22 cellular contexts compared by ENCODE assay signal in genomic region chr10:60230892-60231291, GRCh38.
DNase-seq lines count a peak whose midpoint lies in the region; ATAC-seq and TF ChIP-seq lines count a peak whose summit lies in the region.
"Had no signal": no experiment of that assay in that cellular context is flagged by ENCODE, and none has a peak within 500 bp of the region (broad histone marks: within the 10 kb centered on the region; RNA-seq: fewer than 3 reads in every experiment).

No MANE protein-coding gene starts in this region.

- TF ChIP-seq CTCF in OCI-LY7 (conservative IDR thresholded peaks at IDR 0.05; ENCODE audit: low read length) = no peak
- no peak for TF ChIP-seq CTCF in choroid plexus epithelial cell (conservative IDR thresholded peaks at IDR 0.05; ENCODE audit: low read depth, low read length)
- no peak for TF ChIP-seq CTCF in neural progenitor cell (IDR thresholded peaks at IDR 0.05)

- no peaks in the 10 kb centered on the region for H3K9me3 Mint-ChIP-seq in neural progenitor cell
- H3K9me3 Mint-ChIP-seq in activated T-cell treated with anti-CD3 and anti-CD28 coated beads, Interleukin-2, amount 50 U/mL, for 72 hours = no peaks in the 10 kb centered on the region
- H3K9me3 Mint-ChIP-seq: CD8-positive, alpha-beta memory T cell; dendritic cell treated with granulocyte-macrophage colony-stimulating factor and Interleukin-4, amounts not matched to agents 40 ng/mL and 50 ng/mL, for 4 days; immature natural killer cell; natural killer cell treated with Interleukin-12 subunit alpha and Interleukin-12 subunit beta and Interleukin-15 and Interleukin-18, amount 100 ng/mL, for 72 hours; stimulated activated naive CD8-positive, alpha-beta T cell treated with anti-CD3 and anti-CD28 coated beads, Interleukin-15, Interleukin-2, amounts not matched to agents 100 ng/mL and 50 ng/mL, for 24 hours had no signal

- H3K27ac ChIP-seq in OCI-LY7 (ENCODE audit: low read depth, low read length, poor library complexity, severe bottlenecking) (no peak overlapping the region), neural progenitor cell (no peak overlapping the region)
- H3K27ac ChIP-seq: SJSA1 had no signal

- H3K4me3 ChIP-seq in OCI-LY7 (ENCODE audit: low read depth, low read length, poor library complexity, severe bottlenecking) (no peak overlapping the region), choroid plexus epithelial cell (ENCODE audit: low read depth, low read length) (no peak overlapping the region), neural progenitor cell (no peak overlapping the region)
- H3K4me3 ChIP-seq: lung, MG63, SJSA1 had no signal

- no TSS peak for BruUV-seq in OCI-LY7 (replicated peaks; lab: Mats Ljungman, UMichigan)

- H3F3A ChIP-seq in neural progenitor cell (ENCODE audit: low read depth) = no peaks in the 10 kb centered on the region

- H3K4me1 ChIP-seq in OCI-LY7 (ENCODE audit: insufficient read depth, low read length, poor library complexity, severe bottlenecking) = peaks cover 73% of the 10 kb centered on the region
- H3K4me1 ChIP-seq in neural progenitor cell = peaks cover 7% of the 10 kb centered on the region
- H3K4me1 ChIP-seq: SJSA1 had no signal

- DNase-seq in AG20443 (ENCODE audit: low spot score) (peak; percentile 17), OCI-LY7 (ENCODE audit: low spot score) (no peak), choroid plexus epithelial cell (ENCODE audit: low read depth) (peak; percentile 50), neural progenitor cell (ENCODE audit: low spot score) (no peak), foreskin melanocyte (no peak), NCI-H748 treated with DMSO at 0.1 percent for 48 hours (lab: John Stamatoyannopoulos, UW) (no peak)
- no peak for DNase-seq in activated T-cell treated with anti-CD3 and anti-CD28 coated beads, Interleukin-2, amount 50 U/mL, for 72 hours
- DNase-seq: ACHN; activated CD4-positive, alpha-beta T cell treated with anti-CD3 and anti-CD28 coated beads for 48 hours; aorta; CD8-positive, alpha-beta memory T cell; head of caudate nucleus; immature natural killer cell; MG63; NCI-H187 treated with DMSO at 0.1 percent for 48 hours; NCI-H446 had no signal

- H3K27me3 ChIP-seq in neural progenitor cell = no peaks in the 10 kb centered on the region
- H3K27me3 ChIP-seq: MG63, SJSA1 had no signal

- intact Hi-C loops in OCI-LY7 (cut with micrococcal nuclease; ENCODE audit: unreplicated experiment) = loop anchor here (10.0 kb wide), 3 partner anchors 684 to 1966 kb away; partner anchors contain the start of genes CISD1, IPMK and TFAM

- H3K27ac Mint-ChIP-seq in neural progenitor cell = no peak overlapping the region
- no peak overlapping the region for H3K27ac Mint-ChIP-seq in activated T-cell treated with anti-CD3 and anti-CD28 coated beads, Interleukin-2, amount 50 U/mL, for 72 hours
- H3K27ac Mint-ChIP-seq: CD8-positive, alpha-beta memory T cell; dendritic cell treated with granulocyte-macrophage colony-stimulating factor and Interleukin-4, amounts not matched to agents 40 ng/mL and 50 ng/mL, for 4 days; immature natural killer cell; natural killer cell treated with Interleukin-12 subunit alpha and Interleukin-12 subunit beta and Interleukin-15 and Interleukin-18, amount 100 ng/mL, for 72 hours; stimulated activated naive CD8-positive, alpha-beta T cell treated with anti-CD3 and anti-CD28 coated beads, Interleukin-15, Interleukin-2, amounts not matched to agents 100 ng/mL and 50 ng/mL, for 24 hours had no signal

- H3K9me3 ChIP-seq in OCI-LY7 (ENCODE audit: low read length) = no peaks in the 10 kb centered on the region
- H3K9me3 ChIP-seq in neural progenitor cell (ENCODE audit: low read depth) = no peaks in the 10 kb centered on the region
- H3K9me3 ChIP-seq: MG63, SJSA1 had no signal

- H3K36me3 ChIP-seq in OCI-LY7 (ENCODE audit: insufficient read depth, low read length) (no peaks in the 10 kb centered on the region), neural progenitor cell (no peaks in the 10 kb centered on the region)
- H3K36me3 ChIP-seq: MG63, SJSA1 had no signal

- POLR2A ChIA-PET in OCI-LY7 (lab: Charles Lee) = interaction anchor here (0.6 to 3.4 kb wide), 7 partner anchors 7 to 122 kb away, joined by 3 to 25 read pairs (median 4); no protein-coding TSS in a partner anchor

- H3K79me2 ChIP-seq in OCI-LY7 (ENCODE audit: insufficient read depth, low read depth, low read length) = peaks cover 5% of the 10 kb centered on the region; the same call in 1 of the 2 replicates
- no peaks in the 10 kb centered on the region for H3K79me2 ChIP-seq in neural progenitor cell (ENCODE audit: low read depth)

- no peaks in the 10 kb centered on the region for H3K27me3 Mint-ChIP-seq in neural progenitor cell (ENCODE audit: insufficient read depth, low read depth)
- no peaks in the 10 kb centered on the region for H3K27me3 Mint-ChIP-seq in activated T-cell treated with anti-CD3 and anti-CD28 coated beads, Interleukin-2, amount 50 U/mL, for 72 hours (ENCODE audit: low read depth)
- H3K27me3 Mint-ChIP-seq: dendritic cell treated with granulocyte-macrophage colony-stimulating factor and Interleukin-4, amounts not matched to agents 40 ng/mL and 50 ng/mL, for 4 days; natural killer cell treated with Interleukin-12 subunit alpha and Interleukin-12 subunit beta and Interleukin-15 and Interleukin-18, amount 100 ng/mL, for 72 hours; stimulated activated naive CD8-positive, alpha-beta T cell treated with anti-CD3 and anti-CD28 coated beads, Interleukin-15, Interleukin-2, amounts not matched to agents 100 ng/mL and 50 ng/mL, for 24 hours had no signal

- H3K36me3 Mint-ChIP-seq in neural progenitor cell = no peaks in the 10 kb centered on the region
- peaks cover 0 to 4% of the 10 kb centered on the region in 2 donors for H3K36me3 Mint-ChIP-seq in activated T-cell treated with anti-CD3 and anti-CD28 coated beads, Interleukin-2, amount 50 U/mL, for 72 hours (ENCODE audit: insufficient read depth in 2 of 2)
- H3K36me3 Mint-ChIP-seq: CD8-positive, alpha-beta memory T cell; immature natural killer cell; natural killer cell treated with Interleukin-12 subunit alpha and Interleukin-12 subunit beta and Interleukin-15 and Interleukin-18, amount 100 ng/mL, for 72 hours had no signal

- CTCF ChIA-PET in OCI-LY7 (lab: Charles Lee; ENCODE audit: unreplicated experiment) = interaction anchor here (0.6 to 1.8 kb wide), 4 partner anchors 7 to 399 kb away, joined by 3 to 7 read pairs (median 4); no protein-coding TSS in a partner anchor

- no peak overlapping the region for H3K9ac ChIP-seq in neural progenitor cell

- no peak overlapping the region for H3K4me3 Mint-ChIP-seq in neural progenitor cell
- no peak overlapping the region for H3K4me3 Mint-ChIP-seq in activated T-cell treated with anti-CD3 and anti-CD28 coated beads, Interleukin-2, amount 50 U/mL, for 72 hours
- H3K4me3 Mint-ChIP-seq: CD8-positive, alpha-beta memory T cell; dendritic cell treated with granulocyte-macrophage colony-stimulating factor and Interleukin-4, amounts not matched to agents 40 ng/mL and 50 ng/mL, for 4 days; immature natural killer cell; natural killer cell treated with Interleukin-12 subunit alpha and Interleukin-12 subunit beta and Interleukin-15 and Interleukin-18, amount 100 ng/mL, for 72 hours; stimulated activated naive CD8-positive, alpha-beta T cell treated with anti-CD3 and anti-CD28 coated beads, Interleukin-15, Interleukin-2, amounts not matched to agents 100 ng/mL and 50 ng/mL, for 24 hours had no signal

- H4K20me1 ChIP-seq in OCI-LY7 (ENCODE audit: insufficient read depth, low read length) (no peaks in the 10 kb centered on the region), neural progenitor cell (ENCODE audit: low read depth) (no peaks in the 10 kb centered on the region)

- ATAC-seq in GM21737 (IDR thresholded peaks at IDR 0.05; ENCODE audit: unreplicated experiment) = no peak
- no peak for ATAC-seq in activated T-cell treated with anti-CD3 and anti-CD28 coated beads, Interleukin-2, amount 50 U/mL, for 72 hours (replicated peaks in 1 of 2)
- ATAC-seq: natural killer cell treated with Interleukin-12 subunit alpha and Interleukin-12 subunit beta and Interleukin-15 and Interleukin-18, amount 100 ng/mL, for 72 hours had no signal

- H3K9me2 ChIP-seq in OCI-LY7 (ENCODE audit: insufficient read depth, low read length) = no peaks in the 10 kb centered on the region

- H3K4me2 ChIP-seq in OCI-LY7 (ENCODE audit: low read length) (peak overlapping the region; percentile 24), neural progenitor cell (no peak overlapping the region)

- no peaks in the 10 kb centered on the region for H3K4me1 Mint-ChIP-seq in neural progenitor cell
- H3K4me1 Mint-ChIP-seq in activated T-cell treated with anti-CD3 and anti-CD28 coated beads, Interleukin-2, amount 50 U/mL, for 72 hours (ENCODE audit: low read depth) = peaks cover 11% of the 10 kb centered on the region
- H3K4me1 Mint-ChIP-seq: CD8-positive, alpha-beta memory T cell; immature natural killer cell had no signal

- H2AFZ ChIP-seq in OCI-LY7 (ENCODE audit: low read length) (peak overlapping the region; percentile 78), neural progenitor cell (replicated peaks) (peak overlapping the region; percentile 52)

Comparison
In these comparisons a context has a peak if more than half of its experiments do, and no peak if none do; other contexts are left out.
1. DNase-seq: peak in AG20443 (single experiment) and choroid plexus epithelial cell (single experiment); none in OCI-LY7 (single experiment), neural progenitor cell (single experiment), foreskin melanocyte (single experiment), NCI-H748 treated with DMSO at 0.1 percent for 48 hours (single experiment) and activated T-cell treated with anti-CD3 and anti-CD28 coated beads, Interleukin-2, amount 50 U/mL, for 72 hours (0 of 2).